Comparison of ENCODE assay signal across 8 cellular contexts in genomic region chr17:33868899-33869298, GRCh38.
"Had no signal": no experiment of that assay in that cellular context is flagged by ENCODE, and none has a peak within 500 bp of the region (broad histone marks: within the 10 kb centered on the region; RNA-seq: fewer than 3 reads in every experiment).

No MANE protein-coding gene starts in this region.

- H3K36me3 Mint-ChIP-seq: IgD-negative memory B cell had no signal

- DNase-seq: H9, HCEC 1CT had no signal

- H3K9me3 Mint-ChIP-seq: GM23338 had no signal

- H3K4me1 Mint-ChIP-seq: GM23338, H9, IgD-negative memory B cell had no signal

- H3K4me3 ChIP-seq: GM23338 had no signal

- H3K27ac Mint-ChIP-seq: GM23338, H9, IgD-negative memory B cell had no signal

- H3K4me2 ChIP-seq: GM23338 had no signal

- FAIRE-seq: H1, H54, HepG2 had no signal

- H3K4me3 Mint-ChIP-seq: GM23338, H9, IgD-negative memory B cell had no signal

- H3K27ac ChIP-seq: HL-60 had no signal

- ATAC-seq: GM23338, HepG2 had no signal
